ENCODE assay signal across 19 cellular contexts in genomic region chr7:130266258-130266960, GRCh38. TPM values are rescaled to one million over a fixed set of nuclear protein-coding genes. Genes with fewer than 3 reads are reported as not detected.
A peak's percentile ranks its signal among the peaks of the same experiment; 100 is the strongest.
DNase-seq lines count a peak whose midpoint lies in the region; ATAC-seq and TF ChIP-seq lines count a peak whose summit lies in the region.
"Had no signal": no experiment of that assay in that cellular context is flagged by ENCODE, and none has a peak within 500 bp of the region (broad histone marks: within the 10 kb centered on the region; RNA-seq: fewer than 3 reads in every experiment).

CPA2 (plus strand) TSS chr7:130266863; CDS start chr7:130266882, 19 bp downstream.

- H3K27ac Mint-ChIP-seq in activated naive CD4-positive, alpha-beta T cell treated with anti-CD3 and anti-CD28 coated beads, Interleukin-2, amount 50 U/mL, for 24 hours = peak within 1 kb of the TSS; percentile 43
- H3K27ac Mint-ChIP-seq in activated naive CD4-positive, alpha-beta T cell treated with anti-CD3 and anti-CD28 coated beads, Interleukin-2, amount 10 ng/mL, durations not matched to agents 7 days and 5 days = no peak within 1 kb of the TSS
- peak within 1 kb of the TSS; percentile 9 for H3K27ac Mint-ChIP-seq in osteocyte (ENCODE audit: unreplicated experiment)

- peaks cover 0 to 2% of the 10 kb centered on the region in 2 donors for H3K36me3 ChIP-seq in body of pancreas (replicated peaks in 1 of 2; ENCODE audit: insufficient read depth in 1 of 2, low read depth in 2 of 2)
- H3K36me3 ChIP-seq: MG63, Peyer's patch had no signal

- CTCF ChIA-PET in activated naive CD4-positive, alpha-beta T cell treated with anti-CD3 and anti-CD28 coated beads, Interleukin-2, amount 10 ng/mL, durations not matched to agents 7 days and 5 days (lab: Charles Lee) = no interaction called here

- peaks cover 53% of the 10 kb centered on the region for H3K4me1 ChIP-seq in body of pancreas

- H3K4me3 ChIP-seq in body of pancreas = peak within 1 kb of the TSS; percentile 19 to 30
- H3K4me3 ChIP-seq: MG63, Peyer's patch had no signal

- ATAC-seq in body of pancreas (peak; percentile 73), HG03439 (IDR thresholded peaks at IDR 0.05; ENCODE audit: unreplicated experiment) (no peak)

- 36 to 50% methylated on average over 3 of the region's 3 CpGs for WGBS in body of pancreas, 2 donors

- no peaks in the 10 kb centered on the region for H3K36me3 Mint-ChIP-seq in activated naive CD4-positive, alpha-beta T cell treated with anti-CD3 and anti-CD28 coated beads, Interleukin-2, amount 50 U/mL, for 24 hours
- H3K36me3 Mint-ChIP-seq in activated naive CD4-positive, alpha-beta T cell treated with anti-CD3 and anti-CD28 coated beads, Interleukin-2, amount 10 ng/mL, durations not matched to agents 7 days and 5 days = no peaks in the 10 kb centered on the region
- H3K36me3 Mint-ChIP-seq in osteocyte (ENCODE audit: unreplicated experiment) = no peaks in the 10 kb centered on the region
- H3K36me3 Mint-ChIP-seq: CD4-positive, alpha-beta memory T cell had no signal

- no peak within 1 kb of the TSS for H3K4me3 Mint-ChIP-seq in activated naive CD4-positive, alpha-beta T cell treated with anti-CD3 and anti-CD28 coated beads, Interleukin-2, amount 50 U/mL, for 24 hours
- H3K4me3 Mint-ChIP-seq in activated naive CD4-positive, alpha-beta T cell treated with anti-CD3 and anti-CD28 coated beads, Interleukin-2, amount 10 ng/mL, durations not matched to agents 7 days and 5 days = no peak within 1 kb of the TSS
- H3K4me3 Mint-ChIP-seq in osteocyte (ENCODE audit: unreplicated experiment) = no peak within 1 kb of the TSS
- H3K4me3 Mint-ChIP-seq: CD4-positive, alpha-beta memory T cell had no signal

- H3K27me3 Mint-ChIP-seq in activated naive CD4-positive, alpha-beta T cell treated with anti-CD3 and anti-CD28 coated beads, Interleukin-2, amount 50 U/mL, for 24 hours = no peaks in the 10 kb centered on the region
- peaks cover 13% of the 10 kb centered on the region for H3K27me3 Mint-ChIP-seq in activated naive CD4-positive, alpha-beta T cell treated with anti-CD3 and anti-CD28 coated beads, Interleukin-2, amount 10 ng/mL, durations not matched to agents 7 days and 5 days
- H3K27me3 Mint-ChIP-seq in osteocyte (ENCODE audit: unreplicated experiment) = no peaks in the 10 kb centered on the region

- peak; percentile 62 to 98 (median 96) for TF ChIP-seq POLR2A in body of pancreas (IDR thresholded peaks at IDR 0.05)

- no peaks in the 10 kb centered on the region for H3K9me3 Mint-ChIP-seq in activated naive CD4-positive, alpha-beta T cell treated with anti-CD3 and anti-CD28 coated beads, Interleukin-2, amount 50 U/mL, for 24 hours
- H3K9me3 Mint-ChIP-seq in activated naive CD4-positive, alpha-beta T cell treated with anti-CD3 and anti-CD28 coated beads, Interleukin-2, amount 10 ng/mL, durations not matched to agents 7 days and 5 days = no peaks in the 10 kb centered on the region
- H3K9me3 Mint-ChIP-seq in osteocyte (ENCODE audit: unreplicated experiment) = no peaks in the 10 kb centered on the region

- no peaks in the 10 kb centered on the region for H3K4me1 Mint-ChIP-seq in activated naive CD4-positive, alpha-beta T cell treated with anti-CD3 and anti-CD28 coated beads, Interleukin-2, amount 50 U/mL, for 24 hours
- H3K4me1 Mint-ChIP-seq in activated naive CD4-positive, alpha-beta T cell treated with anti-CD3 and anti-CD28 coated beads, Interleukin-2, amount 10 ng/mL, durations not matched to agents 7 days and 5 days = no peaks in the 10 kb centered on the region
- H3K4me1 Mint-ChIP-seq in osteocyte (ENCODE audit: unreplicated experiment) = peaks cover 17% of the 10 kb centered on the region
- H3K4me1 Mint-ChIP-seq: CD4-positive, alpha-beta memory T cell had no signal

- H3K9me3 ChIP-seq in body of pancreas = no peaks in the 10 kb centered on the region
- H3K9me3 ChIP-seq: MG63, Peyer's patch had no signal

- H3K27ac ChIP-seq in body of pancreas (peak within 1 kb of the TSS; percentile 92 to 96 (median 94)), substantia nigra (ENCODE audit: low read depth, low read length, poor library complexity, severe bottlenecking) (no peak within 1 kb of the TSS)
- H3K27ac ChIP-seq: KMS-11, Peyer's patch had no signal

- no peak for DNase-seq in activated naive CD4-positive, alpha-beta T cell treated with anti-CD3 and anti-CD28 coated beads, Interleukin-2, amount 10 ng/mL, durations not matched to agents 7 days and 5 days
- peak; percentile 88 to 95 (median 89) for DNase-seq in body of pancreas
- no peak for DNase-seq in osteocyte (ENCODE audit: extremely low spot score, unreplicated experiment)
- DNase-seq in substantia nigra (lab: John Stamatoyannopoulos, UW) = no peak
- no peak for DNase-seq in mesenteric fat pad (ENCODE audit: low spot score)
- DNase-seq in stimulated activated CD4-positive, alpha-beta T cell treated with anti-CD3 and anti-CD28 coated beads, Interleukin-2, amount 100 ng/mL, for 24 hours = no peak
- DNase-seq: CD4-positive, alpha-beta memory T cell; H7; MG63; NCI-H1092; NCI-H2081 treated with DMSO at 0.1 percent for 48 hours; NCI-H510A; NCI-H774; Peyer's patch; Right ventricle myocardium superior had no signal

- intact Hi-C loops in body of pancreas (cut with DNase I) = no loop called here

- no peak for TF ChIP-seq CTCF in body of pancreas (IDR thresholded peaks at IDR 0.05)
- no peak for TF ChIP-seq CTCF in osteocyte (IDR thresholded peaks at IDR 0.05)

- H3K27me3 ChIP-seq in body of pancreas = no peaks in the 10 kb centered on the region
- H3K27me3 ChIP-seq: MG63, Peyer's patch had no signal

RNA-seq across cellular contexts. Expression of gene CPA2, which starts in this region (rescaled TPM):
- 1,000 to 10,000 TPM; 4,161 to 4,381 TPM for total RNA-seq in body of pancreas
- total RNA-seq in osteocyte = not detected in 2 replicates
- total RNA-seq in mesenteric fat pad = 2.2 TPM
- total RNA-seq: A172; CD4-positive, alpha-beta memory T cell; H7; Right ventricle myocardium superior had no signal

Comparison
In these comparisons a context has a peak if more than half of its experiments do, and no peak if none do; other contexts are left out.
1. RNA of gene CPA2 (total RNA-seq): 4,161 to 4,381 TPM in body of pancreas; 2.2 TPM in mesenteric fat pad (single experiment) and not detected in osteocyte; every median in the first group is over 1,000 times any median in the second.
2. DNase-seq: peak in body of pancreas (4 of 4); none in activated naive CD4-positive, alpha-beta T cell treated with anti-CD3 and anti-CD28 coated beads, Interleukin-2, amount 10 ng/mL, durations not matched to agents 7 days and 5 days (single experiment), osteocyte (single experiment), substantia nigra (0 of 49), mesenteric fat pad (single experiment) and stimulated activated CD4-positive, alpha-beta T cell treated with anti-CD3 and anti-CD28 coated beads, Interleukin-2, amount 100 ng/mL, for 24 hours (0 of 2).